ENCODE assay signal across 10 cellular contexts in the genomic region with DNA sequence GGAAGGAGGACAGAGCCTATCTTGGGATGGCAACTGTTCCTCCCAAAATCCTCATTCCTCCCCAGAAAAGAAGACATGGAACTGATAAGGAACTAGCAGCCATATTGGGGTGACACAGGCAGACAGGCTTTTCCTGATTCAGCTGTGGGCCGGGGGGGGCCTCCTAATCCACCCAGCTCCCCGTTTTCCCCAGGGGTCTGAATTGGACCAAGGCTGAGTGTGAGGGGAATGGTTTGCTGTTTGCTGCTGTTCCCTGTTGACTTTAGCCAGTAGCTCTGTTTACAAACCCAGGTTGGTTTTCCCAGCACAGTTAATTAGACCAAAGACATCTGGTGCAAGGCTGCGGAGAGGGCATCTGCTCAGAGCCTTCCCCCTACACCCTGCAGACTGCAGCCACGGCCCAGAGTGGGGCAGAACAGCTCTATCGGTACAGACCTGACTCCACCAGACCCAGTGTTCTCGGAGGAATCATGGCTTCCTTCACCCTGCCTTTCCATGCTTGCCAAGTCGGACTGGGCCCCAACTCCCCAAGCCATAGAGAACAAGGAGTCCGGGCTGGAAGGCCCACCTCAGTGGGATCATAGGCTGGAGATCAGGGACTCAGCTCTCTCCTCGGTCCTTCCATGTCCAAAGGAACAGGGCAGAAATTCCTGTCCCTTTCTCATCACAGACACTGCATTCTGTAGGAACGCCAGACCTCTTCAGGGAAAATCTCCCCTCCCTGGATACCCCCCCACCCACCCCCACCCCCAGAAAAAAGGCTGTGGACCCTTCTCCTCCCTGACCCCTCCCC. TPM values are rescaled to one million over a fixed set of nuclear protein-coding genes. Genes with fewer than 3 reads are reported as not detected.
DNase-seq lines count a peak whose midpoint lies in the region; ATAC-seq, FAIRE-seq and TF ChIP-seq lines count a peak whose summit lies in the region.
"Had no signal": no experiment of that assay in that cellular context is flagged by ENCODE, and none has a peak within 500 bp of the region (broad histone marks: within the 10 kb centered on the region; RNA-seq: fewer than 3 reads in every experiment).

No MANE protein-coding gene starts in this region.

- H4K5ac ChIP-seq in IMR-90 (ENCODE audit: low read depth, low read length), result no peak overlapping the region; the same call in 1 of the 2 replicates

- no peak overlapping the region for H2BK20ac ChIP-seq in IMR-90 (ENCODE audit: low read depth, low read length)

- no TSS peak for BruUV-seq in IMR-90 (replicated peaks; lab: Mats Ljungman, UMichigan)

- H2AK9ac ChIP-seq in IMR-90 (replicated peaks; ENCODE audit: low read depth, low read length, poor library complexity), result no peak overlapping the region

- H3K14ac ChIP-seq in IMR-90 (replicated peaks; ENCODE audit: low read depth, low read length), result no peak overlapping the region; the same call in 1 of the 2 replicates

- H4K91ac ChIP-seq in IMR-90 (ENCODE audit: insufficient read depth, low read depth, low read length), result peak overlapping the region; percentile 67

- POLR2A ChIA-PET in AG04449 (lab: Yijun Ruan, JAX), result interaction anchor here (0.6 to 0.7 kb wide), 2 partner anchors 17 to 38 kb away, joined by 3 read pairs; no protein-coding TSS in a partner anchor
- POLR2A ChIA-PET in IMR-90 (lab: Charles Lee; ENCODE audit: unreplicated experiment), result interaction anchor here (0.7 kb wide), 1 partner anchor 131 kb away, joined by 4 read pairs; no protein-coding TSS in a partner anchor

- 100% methylated on average over 1 of the region's 10 CpGs; no CpG with 5 or more reads in 1 of the 2 experiments for WGBS in IMR-90 (ENCODE audit: extremely low coverage in 2 of 2, insufficient read length in 1 of 2), 2 experiments

- no peak overlapping the region for H3K56ac ChIP-seq in IMR-90 (ENCODE audit: extremely low read depth, insufficient read depth, low read length)

- peaks cover 12% of the 10 kb centered on the region; the same call in 1 of the 2 replicates for H3K36me3 ChIP-seq in IMR-90 (ENCODE audit: control insufficient read depth, insufficient read depth, low read length)
- no peaks in the 10 kb centered on the region for H3K36me3 ChIP-seq in effector memory CD4-positive, alpha-beta T cell (ENCODE audit: control insufficient read depth, insufficient read depth, low read length)
- H3K36me3 ChIP-seq: breast epithelium had no signal

- H3K4me1 Mint-ChIP-seq in mesothelial cell of epicardium, result peaks cover 55% of the 10 kb centered on the region
- peaks cover 6% of the 10 kb centered on the region for H3K4me1 Mint-ChIP-seq in activated T-cell treated with anti-CD3 and anti-CD28 coated beads, Interleukin-2, amount 50 U/mL, for 24 hours (ENCODE audit: low read depth)

- H4K20me1 ChIP-seq in IMR-90 (ENCODE audit: insufficient read depth, low read length), result peaks cover 20% of the 10 kb centered on the region

- H4K8ac ChIP-seq in IMR-90 (ENCODE audit: low read depth in 2 of 2, low read length in 2 of 2), result peak overlapping the region in 1 of 2 experiments; percentile 68; a peak in 2 of 4 replicates

- peak overlapping the region; percentile 65 for H3K4ac ChIP-seq in IMR-90 (ENCODE audit: low read depth, low read length)

- H3K9me1 ChIP-seq in IMR-90 (ENCODE audit: insufficient read depth, low read length), result 0 out of 2 replicates have a peak, but pooled peaks cover 2% of the 10 kb centered on the region

- intact Hi-C loops in IMR-90 (cut with micrococcal nuclease), result loop anchor here (2.0 kb wide), 1 partner anchor 111 kb away; no protein-coding TSS in a partner anchor

- peaks cover 4 to 27% of the 10 kb centered on the region in 2 experiments; a peak in 3 of 4 replicates for H3K79me1 ChIP-seq in IMR-90 (ENCODE audit: low read depth in 1 of 2, low read length in 2 of 2)

- H3K4me3 ChIP-seq in AG04449 (ENCODE audit: low read depth, low read length), result peak overlapping the region; percentile 66
- H3K4me3 ChIP-seq in IMR-90 (ENCODE audit: insufficient read depth, low read depth, low read length), result no peak overlapping the region
- no peak overlapping the region for H3K4me3 ChIP-seq in effector memory CD4-positive, alpha-beta T cell (ENCODE audit: insufficient read depth, low read depth, low read length, poor library complexity, severe bottlenecking)

- in situ Hi-C loops in IMR-90 (cut with MboI; ENCODE audit: low sequenced_read_pairs), result no loop called here

- peak overlapping the region; percentile 14; the same call in 1 of the 2 replicates for H2AK5ac ChIP-seq in IMR-90 (ENCODE audit: low read depth, low read length)

- no peak for ATAC-seq in IMR-90 (ENCODE audit: low read depth)

- TF ChIP-seq RAD21 in IMR-90 (IDR thresholded peaks at IDR 0.05; ENCODE audit: low read length), result no peak

- H3K27me3 ChIP-seq in IMR-90 (ENCODE audit: control insufficient read depth, insufficient read depth, low read length), result peaks cover 8% of the 10 kb centered on the region
- H3K27me3 ChIP-seq in effector memory CD4-positive, alpha-beta T cell (replicated peaks; ENCODE audit: control insufficient read depth, insufficient read depth, low read length, poor library complexity, severe bottlenecking), result peaks cover 26% of the 10 kb centered on the region
- H3K27me3 ChIP-seq: breast epithelium had no signal

- dilution Hi-C loops in IMR-90 (cut with HindIII; ENCODE audit: low sequenced_read_pairs, unreplicated experiment), result no loop called here

- TF ChIP-seq POLR2A in IMR-90 (IDR thresholded peaks at IDR 0.05; ENCODE audit: low read depth, low read length), result no peak

- DNase-seq in AG04449 (ENCODE audit: low read depth, low spot score) (no peak), IMR-90 (no peak), amniotic epithelial cell (ENCODE audit: low read depth) (peak; percentile 57), mesothelial cell of epicardium (ENCODE audit: low spot score in 2 of 2, unreplicated experiment in 2 of 2) (no peak), frontal cortex (ENCODE audit: low spot score in 2 of 2) (no peak)
- DNase-seq in stimulated activated CD4-positive, alpha-beta T cell treated with anti-CD3 and anti-CD28 coated beads, Interleukin-4, amount 100 ng/mL, for 1 hour, result no peak
- DNase-seq in activated T-cell treated with anti-CD3 and anti-CD28 coated beads, Interleukin-2, amount 50 U/mL, for 24 hours, result no peak
- DNase-seq in effector memory CD4-positive, alpha-beta T cell, result no peak
- DNase-seq: DND-41 had no signal

- no peak overlapping the region for H2BK120ac ChIP-seq in IMR-90 (ENCODE audit: low read depth, low read length)

- H2BK5ac ChIP-seq in IMR-90 (ENCODE audit: low read depth, low read length, poor library complexity, severe bottlenecking), result no peak overlapping the region

- H3K23ac ChIP-seq in IMR-90 (ENCODE audit: low read depth, low read length), result peak overlapping the region; percentile 65

- H3K18ac ChIP-seq in IMR-90 (ENCODE audit: low read depth, low read length), result peak overlapping the region; percentile 18; the same call in 1 of the 2 replicates

- H3K27ac ChIP-seq in IMR-90 (ENCODE audit: insufficient read depth, low read length), result no peak overlapping the region
- no peak overlapping the region for H3K27ac ChIP-seq in effector memory CD4-positive, alpha-beta T cell (ENCODE audit: insufficient read depth, low read length, poor library complexity, severe bottlenecking)

- H2BK15ac ChIP-seq in IMR-90 (ENCODE audit: low read depth, low read length), result no peak overlapping the region

- peak overlapping the region; percentile 69 for H3K4me3 Mint-ChIP-seq in mesothelial cell of epicardium
- no peak overlapping the region for H3K4me3 Mint-ChIP-seq in activated T-cell treated with anti-CD3 and anti-CD28 coated beads, Interleukin-2, amount 50 U/mL, for 24 hours

- H3K9ac ChIP-seq in IMR-90 (ENCODE audit: low read depth, low read length), result no peak overlapping the region

- H3K4me1 ChIP-seq in IMR-90 (ENCODE audit: control insufficient read depth, insufficient read depth, low read length), result peaks cover 15% of the 10 kb centered on the region
- peaks cover 8% of the 10 kb centered on the region for H3K4me1 ChIP-seq in effector memory CD4-positive, alpha-beta T cell (ENCODE audit: control insufficient read depth, insufficient read depth, low read length, poor library complexity, severe bottlenecking)
- H3K4me1 ChIP-seq: breast epithelium had no signal

- CTCF ChIA-PET in AG04449 (lab: Yijun Ruan, JAX), result interaction anchor here (1.0 to 2.2 kb wide), 5 partner anchors 10 to 176 kb away, joined by 3 to 9 read pairs (median 8); no protein-coding TSS in a partner anchor
- CTCF ChIA-PET in IMR-90 (lab: Yijun Ruan, JAX), result interaction anchor here (0.5 to 1.2 kb wide), 3 partner anchors 24 to 177 kb away, joined by 3 to 4 read pairs (median 3); no protein-coding TSS in a partner anchor

- H3K4me2 ChIP-seq in IMR-90 (ENCODE audit: low read depth, low read length), result peak overlapping the region; percentile 73; the same call in 1 of the 2 replicates

- no peak overlapping the region for H2AFZ ChIP-seq in IMR-90 (replicated peaks; ENCODE audit: low read length, poor library complexity)

- no peak for FAIRE-seq in frontal cortex (lab: Jason Lieb, UNC)

- H3K27me3 Mint-ChIP-seq in mesothelial cell of epicardium (ENCODE audit: low read depth), result peaks cover 7% of the 10 kb centered on the region
- peaks cover 76% of the 10 kb centered on the region for H3K27me3 Mint-ChIP-seq in activated T-cell treated with anti-CD3 and anti-CD28 coated beads, Interleukin-2, amount 50 U/mL, for 24 hours

- H3K9me3 Mint-ChIP-seq in mesothelial cell of epicardium, result no peaks in the 10 kb centered on the region
- no peaks in the 10 kb centered on the region for H3K9me3 Mint-ChIP-seq in activated T-cell treated with anti-CD3 and anti-CD28 coated beads, Interleukin-2, amount 50 U/mL, for 24 hours

- no peaks in the 10 kb centered on the region for H3K36me3 Mint-ChIP-seq in mesothelial cell of epicardium
- H3K36me3 Mint-ChIP-seq in activated T-cell treated with anti-CD3 and anti-CD28 coated beads, Interleukin-2, amount 50 U/mL, for 24 hours (ENCODE audit: low read depth), result no peaks in the 10 kb centered on the region

- no peak for TF ChIP-seq CTCF in AG04449 (IDR thresholded peaks at IDR 0.05; ENCODE audit: insufficient read depth, low read length, missing control alignments)
- TF ChIP-seq CTCF in IMR-90 (conservative IDR thresholded peaks at IDR 0.05; ENCODE audit: low read depth, low read length), result no peak
- TF ChIP-seq CTCF in mesothelial cell of epicardium (IDR thresholded peaks at IDR 0.05; ENCODE audit: unreplicated experiment), result no peak

- peak overlapping the region; percentile 80 for H3K27ac Mint-ChIP-seq in mesothelial cell of epicardium
- no peak overlapping the region for H3K27ac Mint-ChIP-seq in activated T-cell treated with anti-CD3 and anti-CD28 coated beads, Interleukin-2, amount 50 U/mL, for 24 hours

- no peaks in the 10 kb centered on the region for H3K9me3 ChIP-seq in IMR-90 (ENCODE audit: control insufficient read depth, insufficient read depth, low read length)
- H3K9me3 ChIP-seq in effector memory CD4-positive, alpha-beta T cell (ENCODE audit: control insufficient read depth, low read length), result no peaks in the 10 kb centered on the region
- H3K9me3 ChIP-seq: breast epithelium had no signal

RNA-seq across cellular contexts. Expression of a gene that starts 1.7 kb away (rescaled TPM):
- total RNA-seq in IMR-90 (2012; rRNA removed) (50.3 and 55.6 TPM in 2 replicates), mesothelial cell of epicardium (112 to 131 TPM (median 123 TPM) in 3 replicates), frontal cortex (19.6 TPM)
- 67.4 and 95.7 TPM in 2 replicates for polyA plus RNA-seq in IMR-90 (2012; rRNA removed)
- polyA plus RNA-seq in IMR-90 (2012; cell fraction: cytosol; rRNA removed), result 40.2 and 112 TPM in 2 replicates
- polyA plus RNA-seq in IMR-90 (2012; cell fraction: nucleus; rRNA removed; ENCODE audit: low replicate concordance), result 310 and 597 TPM in 2 replicates
